ENCODE assay signal across 26 cellular contexts in genomic region chr1:81820761-81821160, GRCh38. TPM values are rescaled to one million over a fixed set of nuclear protein-coding genes. Genes with fewer than 3 reads are reported as not detected.
"Had no signal": no experiment of that assay in that cellular context is flagged by ENCODE, and none has a peak within 500 bp of the region (broad histone marks: within the 10 kb centered on the region; RNA-seq: fewer than 3 reads in every experiment).

No MANE protein-coding gene starts in this region.

- H3K9me3 ChIP-seq: SJCRH30, SK-N-SH had no signal

- H3K4me3 Mint-ChIP-seq: activated B cell treated with CpG ODN at 0.5 μM for 24 hours; activated CD4-positive, alpha-beta T cell treated with anti-CD3 and anti-CD28 coated beads, Interleukin-2, amount 10 ng/mL, durations not matched to agents 7 days and 5 days; activated CD8-positive, alpha-beta T cell treated with anti-CD3 and anti-CD28 coated beads for 36 hours; activated naive CD4-positive, alpha-beta T cell treated with anti-CD3 and anti-CD28 coated beads, Interleukin-2, amount 10 ng/mL, durations not matched to agents 7 days and 5 days; activated naive CD8-positive, alpha-beta T cell treated with anti-CD3 and anti-CD28 coated beads for 36 hours; activated T-cell treated with anti-CD3 and anti-CD28 coated beads, Interleukin-2, amount 50 U/mL, for 72 hours; T-helper 1 cell treated with Interleukin-12 subunit alpha and Interleukin-12 subunit beta and Interleukin-4 antibody, amounts not matched to agents 30 μg/mL and 1 μg/mL, for 36 hours had no signal

- H3K27ac Mint-ChIP-seq: activated B cell treated with CpG ODN at 0.5 μM for 24 hours; activated CD4-positive, alpha-beta T cell treated with anti-CD3 and anti-CD28 coated beads, Interleukin-2, amount 10 ng/mL, durations not matched to agents 7 days and 5 days; activated CD8-positive, alpha-beta T cell treated with anti-CD3 and anti-CD28 coated beads for 36 hours; activated naive CD4-positive, alpha-beta T cell treated with anti-CD3 and anti-CD28 coated beads, Interleukin-2, amount 10 ng/mL, durations not matched to agents 7 days and 5 days; activated naive CD8-positive, alpha-beta T cell treated with anti-CD3 and anti-CD28 coated beads for 36 hours; activated T-cell treated with anti-CD3 and anti-CD28 coated beads, Interleukin-2, amount 50 U/mL, for 72 hours; activated T-helper 2 cell treated with anti-CD3 and anti-CD28 coated beads, Interferon-gamma antibody, Interleukin-2, Interleukin-4, amounts not matched to agents 10 μg/mL and 5 μg/mL and 100 μg/mL, durations not matched to agents 14 hours and 24 hours and 36 hours; T-helper 1 cell treated with Interleukin-12 subunit alpha and Interleukin-12 subunit beta and Interleukin-4 antibody, amounts not matched to agents 30 μg/mL and 1 μg/mL, for 36 hours had no signal

- ATAC-seq: activated CD8-positive, alpha-beta T cell treated with anti-CD3 and anti-CD28 coated beads for 36 hours; activated T-cell treated with anti-CD3 and anti-CD28 coated beads, Interleukin-2, amount 50 U/mL, for 72 hours had no signal

- H3K9ac ChIP-seq: SK-N-SH had no signal

- H3K36me3 Mint-ChIP-seq: activated naive CD4-positive, alpha-beta T cell treated with anti-CD3 and anti-CD28 coated beads, Interleukin-2, amount 10 ng/mL, durations not matched to agents 7 days and 5 days; activated naive CD8-positive, alpha-beta T cell treated with anti-CD3 and anti-CD28 coated beads for 36 hours had no signal

- H3K36me3 ChIP-seq: brain microvascular endothelial cell, cardiac muscle cell, SJCRH30 had no signal

- DNase-seq: activated B cell treated with CpG ODN at 0.5 μM for 24 hours; activated CD4-positive, alpha-beta T cell treated with anti-CD3 and anti-CD28 coated beads, Interleukin-2, amount 10 ng/mL, durations not matched to agents 7 days and 5 days; activated CD8-positive, alpha-beta memory T cell treated with anti-CD3 and anti-CD28 coated beads, Interleukin-2, amount 50 U/mL, for 4 hours; activated CD8-positive, alpha-beta T cell treated with anti-CD3 and anti-CD28 coated beads for 36 hours; activated gamma-delta T cell treated with Interleukin-2 at 50 U/mL for 16 hours; activated naive CD4-positive, alpha-beta T cell treated with anti-CD3 and anti-CD28 coated beads, Interleukin-2, amount 10 ng/mL, durations not matched to agents 7 days and 5 days; activated naive CD8-positive, alpha-beta T cell treated with anti-CD3 and anti-CD28 coated beads for 36 hours; activated T-cell treated with anti-CD3 and anti-CD28 coated beads, Interleukin-2, amount 50 U/mL, for 72 hours; brain microvascular endothelial cell; MM.1S; NCI-H1105; NCI-H1436; NCI-H1694 treated with DMSO at 0.1 percent for 48 hours; NCI-H2029 treated with DMSO at 0.1 percent for 48 hours; NCI-H2171; NCI-H2227 treated with DMSO at 0.1 percent for 48 hours; NCI-H446 treated with DMSO at 0.1 percent for 48 hours; NCI-H524 treated with DMSO at 0.1 percent for 48 hours; NCI-H748 treated with DMSO at 0.1 percent for 48 hours; Right ventricle myocardium superior; RPMI8226; SJCRH30; SK-N-SH had no signal

- H3K4me1 ChIP-seq: SJCRH30 had no signal

- H3K4me2 ChIP-seq: SK-N-SH had no signal

- H3K9me3 Mint-ChIP-seq: activated B cell treated with CpG ODN at 0.5 μM for 24 hours; activated CD4-positive, alpha-beta T cell treated with anti-CD3 and anti-CD28 coated beads, Interleukin-2, amount 10 ng/mL, durations not matched to agents 7 days and 5 days; activated CD8-positive, alpha-beta T cell treated with anti-CD3 and anti-CD28 coated beads for 36 hours; activated naive CD4-positive, alpha-beta T cell treated with anti-CD3 and anti-CD28 coated beads, Interleukin-2, amount 10 ng/mL, durations not matched to agents 7 days and 5 days; activated T-helper 2 cell treated with anti-CD3 and anti-CD28 coated beads, Interferon-gamma antibody, Interleukin-2, Interleukin-4, amounts not matched to agents 10 μg/mL and 5 μg/mL and 100 μg/mL, durations not matched to agents 14 hours and 24 hours and 36 hours; T-helper 1 cell treated with Interleukin-12 subunit alpha and Interleukin-12 subunit beta and Interleukin-4 antibody, amounts not matched to agents 30 μg/mL and 1 μg/mL, for 36 hours had no signal

- H3K4me1 Mint-ChIP-seq: activated B cell treated with CpG ODN at 0.5 μM for 24 hours; activated CD4-positive, alpha-beta T cell treated with anti-CD3 and anti-CD28 coated beads, Interleukin-2, amount 10 ng/mL, durations not matched to agents 7 days and 5 days; activated naive CD4-positive, alpha-beta T cell treated with anti-CD3 and anti-CD28 coated beads, Interleukin-2, amount 10 ng/mL, durations not matched to agents 7 days and 5 days; activated naive CD8-positive, alpha-beta T cell treated with anti-CD3 and anti-CD28 coated beads for 36 hours had no signal

- H3K27ac ChIP-seq: brain microvascular endothelial cell, cardiac muscle cell, SJCRH30 had no signal

- H3K9me2 ChIP-seq: SK-N-SH had no signal

- H3K27me3 ChIP-seq: brain microvascular endothelial cell, cardiac muscle cell, SJCRH30 had no signal

- H3K4me3 ChIP-seq: cardiac muscle cell, SJCRH30 had no signal

- H3K27me3 Mint-ChIP-seq: activated B cell treated with CpG ODN at 0.5 μM for 24 hours; activated CD4-positive, alpha-beta T cell treated with anti-CD3 and anti-CD28 coated beads, Interleukin-2, amount 10 ng/mL, durations not matched to agents 7 days and 5 days; activated CD8-positive, alpha-beta T cell treated with anti-CD3 and anti-CD28 coated beads for 36 hours; activated naive CD4-positive, alpha-beta T cell treated with anti-CD3 and anti-CD28 coated beads, Interleukin-2, amount 10 ng/mL, durations not matched to agents 7 days and 5 days; activated naive CD8-positive, alpha-beta T cell treated with anti-CD3 and anti-CD28 coated beads for 36 hours had no signal

RNA-seq across cellular contexts. Expression of gene ADGRL2, which starts 20.0 kb away (rescaled TPM):
- total RNA-seq: activated B cell treated with CpG ODN at 0.5 μM for 24 hours; activated CD4-positive, alpha-beta T cell treated with anti-CD3 and anti-CD28 coated beads, Interleukin-2, amount 10 ng/mL, durations not matched to agents 7 days and 5 days; activated CD8-positive, alpha-beta T cell treated with anti-CD3 and anti-CD28 coated beads for 36 hours; activated naive CD8-positive, alpha-beta T cell treated with anti-CD3 and anti-CD28 coated beads for 36 hours; activated T-cell treated with anti-CD3 and anti-CD28 coated beads, Interleukin-2, amount 50 U/mL, for 72 hours; activated T-helper 2 cell treated with anti-CD3 and anti-CD28 coated beads, Interferon-gamma antibody, Interleukin-2, Interleukin-4, amounts not matched to agents 10 μg/mL and 5 μg/mL and 100 μg/mL, durations not matched to agents 14 hours and 24 hours and 36 hours had no signal
